1 cellular context compared by ENCODE assay signal in the genomic region with DNA sequence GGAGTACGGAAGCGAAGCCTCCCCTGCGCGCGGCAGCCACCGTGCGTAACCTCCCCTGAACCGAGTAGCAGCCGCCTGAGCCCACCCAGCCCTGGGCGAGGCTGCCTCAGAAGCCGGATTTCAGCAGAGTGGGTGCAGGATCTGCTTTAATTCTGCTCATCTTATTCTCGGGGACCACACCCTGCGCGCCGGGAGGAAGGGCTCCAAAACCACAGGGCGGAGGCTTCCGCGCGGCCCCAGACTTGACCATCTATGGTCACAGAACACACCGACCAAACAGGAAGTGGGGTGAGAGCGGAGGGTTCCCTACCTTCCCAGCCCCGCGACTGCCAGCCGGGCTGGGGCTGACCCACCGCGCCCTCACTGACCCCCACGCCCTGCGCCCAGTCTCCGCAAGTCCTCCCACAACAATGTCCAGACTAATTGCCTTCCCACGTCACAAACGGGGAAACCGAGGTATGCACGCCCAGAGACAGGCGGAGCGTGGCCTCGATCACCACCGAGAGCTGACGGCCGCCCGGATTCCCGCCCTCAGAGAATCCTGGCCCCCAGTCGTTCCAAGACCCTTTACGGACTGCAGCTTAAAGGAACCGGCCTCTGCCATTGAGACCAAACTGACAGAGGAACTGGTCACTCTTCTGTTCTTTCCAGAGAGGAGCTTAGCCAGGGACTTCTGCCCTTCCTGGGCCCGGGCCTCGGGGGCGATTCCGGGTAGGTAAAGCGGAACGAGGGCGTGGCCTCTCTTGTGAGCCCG.
TF ChIP-seq lines count a peak whose summit lies in the region.

No MANE protein-coding gene starts in this region.

TF ChIP-seq in HepG2, 621 proteins besides CTCF, POLR2A, EP300 and RAD21 (continued from another document and continues in another):
- TF ChIP-seq, protein P1, sequence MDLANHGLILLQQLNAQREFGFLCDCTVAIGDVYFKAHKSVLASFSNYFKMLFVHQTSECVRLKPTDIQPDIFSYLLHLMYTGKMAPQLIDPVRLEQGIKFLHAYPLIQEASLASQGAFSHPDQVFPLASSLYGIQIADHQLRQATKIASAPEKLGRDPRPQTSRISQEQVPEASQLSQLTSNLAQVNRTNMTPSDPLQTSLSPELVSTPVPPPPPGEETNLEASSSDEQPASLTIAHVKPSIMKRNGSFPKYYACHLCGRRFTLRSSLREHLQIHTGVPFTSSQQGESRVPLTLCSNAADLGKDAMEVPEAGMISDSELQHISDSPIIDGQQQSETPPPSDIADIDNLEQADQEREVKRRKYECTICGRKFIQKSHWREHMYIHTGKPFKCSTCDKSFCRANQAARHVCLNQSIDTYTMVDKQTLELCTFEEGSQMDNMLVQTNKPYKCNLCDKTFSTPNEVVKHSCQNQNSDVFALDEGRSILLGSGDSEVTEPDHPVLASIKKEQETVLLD (CRISPR knock-in tag; IDR thresholded peaks at IDR 0.05; ENCODE audit: low read depth), result 0 out of 2 replicates have a peak, but pooled peaks have one; percentile 16
- TF ChIP-seq, protein P2, sequence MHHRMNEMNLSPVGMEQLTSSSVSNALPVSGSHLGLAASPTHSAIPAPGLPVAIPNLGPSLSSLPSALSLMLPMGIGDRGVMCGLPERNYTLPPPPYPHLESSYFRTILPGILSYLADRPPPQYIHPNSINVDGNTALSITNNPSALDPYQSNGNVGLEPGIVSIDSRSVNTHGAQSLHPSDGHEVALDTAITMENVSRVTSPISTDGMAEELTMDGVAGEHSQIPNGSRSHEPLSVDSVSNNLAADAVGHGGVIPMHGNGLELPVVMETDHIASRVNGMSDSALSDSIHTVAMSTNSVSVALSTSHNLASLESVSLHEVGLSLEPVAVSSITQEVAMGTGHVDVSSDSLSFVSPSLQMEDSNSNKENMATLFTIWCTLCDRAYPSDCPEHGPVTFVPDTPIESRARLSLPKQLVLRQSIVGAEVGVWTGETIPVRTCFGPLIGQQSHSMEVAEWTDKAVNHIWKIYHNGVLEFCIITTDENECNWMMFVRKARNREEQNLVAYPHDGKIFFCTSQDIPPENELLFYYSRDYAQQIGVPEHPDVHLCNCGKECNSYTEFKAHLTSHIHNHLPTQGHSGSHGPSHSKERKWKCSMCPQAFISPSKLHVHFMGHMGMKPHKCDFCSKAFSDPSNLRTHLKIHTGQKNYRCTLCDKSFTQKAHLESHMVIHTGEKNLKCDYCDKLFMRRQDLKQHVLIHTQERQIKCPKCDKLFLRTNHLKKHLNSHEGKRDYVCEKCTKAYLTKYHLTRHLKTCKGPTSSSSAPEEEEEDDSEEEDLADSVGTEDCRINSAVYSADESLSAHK (CRISPR knock-in tag; IDR thresholded peaks at IDR 0.05; ENCODE audit: borderline replicate concordance), result 0 out of 2 replicates have a peak, but pooled peaks have one; percentile 10
- TF ChIP-seq FOXM1 (CRISPR knock-in tag; IDR thresholded peaks at IDR 0.05), result no peak
- no peak for TF ChIP-seq SATB2 (CRISPR knock-in tag; IDR thresholded peaks at IDR 0.05)
- TF ChIP-seq, protein P3, sequence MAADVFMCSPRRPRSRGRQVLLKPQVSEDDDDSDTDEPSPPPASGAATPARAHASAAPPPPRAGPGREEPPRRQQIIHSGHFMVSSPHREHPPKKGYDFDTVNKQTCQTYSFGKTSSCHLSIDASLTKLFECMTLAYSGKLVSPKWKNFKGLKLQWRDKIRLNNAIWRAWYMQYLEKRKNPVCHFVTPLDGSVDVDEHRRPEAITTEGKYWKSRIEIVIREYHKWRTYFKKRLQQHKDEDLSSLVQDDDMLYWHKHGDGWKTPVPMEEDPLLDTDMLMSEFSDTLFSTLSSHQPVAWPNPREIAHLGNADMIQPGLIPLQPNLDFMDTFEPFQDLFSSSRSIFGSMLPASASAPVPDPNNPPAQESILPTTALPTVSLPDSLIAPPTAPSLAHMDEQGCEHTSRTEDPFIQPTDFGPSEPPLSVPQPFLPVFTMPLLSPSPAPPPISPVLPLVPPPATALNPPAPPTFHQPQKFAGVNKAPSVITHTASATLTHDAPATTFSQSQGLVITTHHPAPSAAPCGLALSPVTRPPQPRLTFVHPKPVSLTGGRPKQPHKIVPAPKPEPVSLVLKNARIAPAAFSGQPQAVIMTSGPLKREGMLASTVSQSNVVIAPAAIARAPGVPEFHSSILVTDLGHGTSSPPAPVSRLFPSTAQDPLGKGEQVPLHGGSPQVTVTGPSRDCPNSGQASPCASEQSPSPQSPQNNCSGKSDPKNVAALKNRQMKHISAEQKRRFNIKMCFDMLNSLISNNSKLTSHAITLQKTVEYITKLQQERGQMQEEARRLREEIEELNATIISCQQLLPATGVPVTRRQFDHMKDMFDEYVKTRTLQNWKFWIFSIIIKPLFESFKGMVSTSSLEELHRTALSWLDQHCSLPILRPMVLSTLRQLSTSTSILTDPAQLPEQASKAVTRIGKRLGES (CRISPR knock-in tag; IDR thresholded peaks at IDR 0.05; ENCODE audit: borderline replicate concordance), result peak; percentile 32; the same call in 1 of the 2 replicates
- TF ChIP-seq ZBTB21 (CRISPR knock-in tag; IDR thresholded peaks at IDR 0.05), result no peak
- 0 out of 2 replicates have a peak, but pooled peaks have one; percentile 61 for TF ChIP-seq ZNF552 (CRISPR knock-in tag; IDR thresholded peaks at IDR 0.05; ENCODE audit: borderline replicate concordance)
- no peak for TF ChIP-seq THAP11 (CRISPR knock-in tag; IDR thresholded peaks at IDR 0.05)
- TF ChIP-seq ZNF652 (CRISPR knock-in tag; IDR thresholded peaks at IDR 0.05; ENCODE audit: borderline replicate concordance, low read depth), result no peak
- TF ChIP-seq CBFB (CRISPR knock-in tag; IDR thresholded peaks at IDR 0.05), result no peak
- no peak for TF ChIP-seq GATAD2A (CRISPR knock-in tag; IDR thresholded peaks at IDR 0.05)
- TF ChIP-seq KDM6A (CRISPR knock-in tag; IDR thresholded peaks at IDR 0.05; ENCODE audit: low read depth), result no peak
- no peak for TF ChIP-seq DPF2 (CRISPR knock-in tag; IDR thresholded peaks at IDR 0.05; ENCODE audit: borderline replicate concordance, low read depth)
- TF ChIP-seq ZNF160 (CRISPR knock-in tag; IDR thresholded peaks at IDR 0.05), result 0 out of 2 replicates have a peak, but pooled peaks have one; percentile 23
- TF ChIP-seq, protein P4, sequence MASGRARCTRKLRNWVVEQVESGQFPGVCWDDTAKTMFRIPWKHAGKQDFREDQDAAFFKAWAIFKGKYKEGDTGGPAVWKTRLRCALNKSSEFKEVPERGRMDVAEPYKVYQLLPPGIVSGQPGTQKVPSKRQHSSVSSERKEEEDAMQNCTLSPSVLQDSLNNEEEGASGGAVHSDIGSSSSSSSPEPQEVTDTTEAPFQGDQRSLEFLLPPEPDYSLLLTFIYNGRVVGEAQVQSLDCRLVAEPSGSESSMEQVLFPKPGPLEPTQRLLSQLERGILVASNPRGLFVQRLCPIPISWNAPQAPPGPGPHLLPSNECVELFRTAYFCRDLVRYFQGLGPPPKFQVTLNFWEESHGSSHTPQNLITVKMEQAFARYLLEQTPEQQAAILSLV (CRISPR knock-in tag; IDR thresholded peaks at IDR 0.05; ENCODE audit: borderline replicate concordance), result no peak; the same call in none of the 2 replicates
- no peak for TF ChIP-seq CENPT (CRISPR knock-in tag; IDR thresholded peaks at IDR 0.05; ENCODE audit: low read depth)
- no peak for TF ChIP-seq ZNF354B (CRISPR knock-in tag; IDR thresholded peaks at IDR 0.05)
- peak; percentile 37; the same call in 1 of the 2 replicates for TF ChIP-seq ZNF616 (CRISPR knock-in tag; IDR thresholded peaks at IDR 0.05; ENCODE audit: low read depth)
- peak; percentile 86 for TF ChIP-seq RBFOX2 (IDR thresholded peaks at IDR 0.05; ENCODE audit: low read depth, low read length)
- TF ChIP-seq HES4 (CRISPR knock-in tag; IDR thresholded peaks at IDR 0.05; ENCODE audit: borderline replicate concordance), result peak; percentile 82
- TF ChIP-seq, protein P5, sequence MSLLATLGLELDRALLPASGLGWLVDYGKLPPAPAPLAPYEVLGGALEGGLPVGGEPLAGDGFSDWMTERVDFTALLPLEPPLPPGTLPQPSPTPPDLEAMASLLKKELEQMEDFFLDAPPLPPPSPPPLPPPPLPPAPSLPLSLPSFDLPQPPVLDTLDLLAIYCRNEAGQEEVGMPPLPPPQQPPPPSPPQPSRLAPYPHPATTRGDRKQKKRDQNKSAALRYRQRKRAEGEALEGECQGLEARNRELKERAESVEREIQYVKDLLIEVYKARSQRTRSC (CRISPR knock-in tag; IDR thresholded peaks at IDR 0.05; ENCODE audit: low read depth), result no peak
- TF ChIP-seq SP4 (CRISPR knock-in tag; IDR thresholded peaks at IDR 0.05), result no peak
- TF ChIP-seq, protein P6, sequence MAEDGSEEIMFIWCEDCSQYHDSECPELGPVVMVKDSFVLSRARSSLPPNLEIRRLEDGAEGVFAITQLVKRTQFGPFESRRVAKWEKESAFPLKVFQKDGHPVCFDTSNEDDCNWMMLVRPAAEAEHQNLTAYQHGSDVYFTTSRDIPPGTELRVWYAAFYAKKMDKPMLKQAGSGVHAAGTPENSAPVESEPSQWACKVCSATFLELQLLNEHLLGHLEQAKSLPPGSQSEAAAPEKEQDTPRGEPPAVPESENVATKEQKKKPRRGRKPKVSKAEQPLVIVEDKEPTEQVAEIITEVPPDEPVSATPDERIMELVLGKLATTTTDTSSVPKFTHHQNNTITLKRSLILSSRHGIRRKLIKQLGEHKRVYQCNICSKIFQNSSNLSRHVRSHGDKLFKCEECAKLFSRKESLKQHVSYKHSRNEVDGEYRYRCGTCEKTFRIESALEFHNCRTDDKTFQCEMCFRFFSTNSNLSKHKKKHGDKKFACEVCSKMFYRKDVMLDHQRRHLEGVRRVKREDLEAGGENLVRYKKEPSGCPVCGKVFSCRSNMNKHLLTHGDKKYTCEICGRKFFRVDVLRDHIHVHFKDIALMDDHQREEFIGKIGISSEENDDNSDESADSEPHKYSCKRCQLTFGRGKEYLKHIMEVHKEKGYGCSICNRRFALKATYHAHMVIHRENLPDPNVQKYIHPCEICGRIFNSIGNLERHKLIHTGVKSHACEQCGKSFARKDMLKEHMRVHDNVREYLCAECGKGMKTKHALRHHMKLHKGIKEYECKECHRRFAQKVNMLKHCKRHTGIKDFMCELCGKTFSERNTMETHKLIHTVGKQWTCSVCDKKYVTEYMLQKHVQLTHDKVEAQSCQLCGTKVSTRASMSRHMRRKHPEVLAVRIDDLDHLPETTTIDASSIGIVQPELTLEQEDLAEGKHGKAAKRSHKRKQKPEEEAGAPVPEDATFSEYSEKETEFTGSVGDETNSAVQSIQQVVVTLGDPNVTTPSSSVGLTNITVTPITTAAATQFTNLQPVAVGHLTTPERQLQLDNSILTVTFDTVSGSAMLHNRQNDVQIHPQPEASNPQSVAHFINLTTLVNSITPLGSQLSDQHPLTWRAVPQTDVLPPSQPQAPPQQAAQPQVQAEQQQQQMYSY (CRISPR knock-in tag; IDR thresholded peaks at IDR 0.05), result no peak
- no peak for TF ChIP-seq ZNF34 (CRISPR knock-in tag; IDR thresholded peaks at IDR 0.05; ENCODE audit: borderline replicate concordance)
- TF ChIP-seq, protein P7, sequence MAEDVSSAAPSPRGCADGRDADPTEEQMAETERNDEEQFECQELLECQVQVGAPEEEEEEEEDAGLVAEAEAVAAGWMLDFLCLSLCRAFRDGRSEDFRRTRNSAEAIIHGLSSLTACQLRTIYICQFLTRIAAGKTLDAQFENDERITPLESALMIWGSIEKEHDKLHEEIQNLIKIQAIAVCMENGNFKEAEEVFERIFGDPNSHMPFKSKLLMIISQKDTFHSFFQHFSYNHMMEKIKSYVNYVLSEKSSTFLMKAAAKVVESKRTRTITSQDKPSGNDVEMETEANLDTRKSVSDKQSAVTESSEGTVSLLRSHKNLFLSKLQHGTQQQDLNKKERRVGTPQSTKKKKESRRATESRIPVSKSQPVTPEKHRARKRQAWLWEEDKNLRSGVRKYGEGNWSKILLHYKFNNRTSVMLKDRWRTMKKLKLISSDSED (CRISPR knock-in tag; IDR thresholded peaks at IDR 0.05), result no peak
- peak; percentile 90 for TF ChIP-seq ZFY (CRISPR knock-in tag; IDR thresholded peaks at IDR 0.05)
- TF ChIP-seq, protein P8, sequence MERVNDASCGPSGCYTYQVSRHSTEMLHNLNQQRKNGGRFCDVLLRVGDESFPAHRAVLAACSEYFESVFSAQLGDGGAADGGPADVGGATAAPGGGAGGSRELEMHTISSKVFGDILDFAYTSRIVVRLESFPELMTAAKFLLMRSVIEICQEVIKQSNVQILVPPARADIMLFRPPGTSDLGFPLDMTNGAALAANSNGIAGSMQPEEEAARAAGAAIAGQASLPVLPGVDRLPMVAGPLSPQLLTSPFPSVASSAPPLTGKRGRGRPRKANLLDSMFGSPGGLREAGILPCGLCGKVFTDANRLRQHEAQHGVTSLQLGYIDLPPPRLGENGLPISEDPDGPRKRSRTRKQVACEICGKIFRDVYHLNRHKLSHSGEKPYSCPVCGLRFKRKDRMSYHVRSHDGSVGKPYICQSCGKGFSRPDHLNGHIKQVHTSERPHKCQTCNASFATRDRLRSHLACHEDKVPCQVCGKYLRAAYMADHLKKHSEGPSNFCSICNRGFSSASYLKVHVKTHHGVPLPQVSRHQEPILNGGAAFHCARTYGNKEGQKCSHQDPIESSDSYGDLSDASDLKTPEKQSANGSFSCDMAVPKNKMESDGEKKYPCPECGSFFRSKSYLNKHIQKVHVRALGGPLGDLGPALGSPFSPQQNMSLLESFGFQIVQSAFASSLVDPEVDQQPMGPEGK (CRISPR knock-in tag; IDR thresholded peaks at IDR 0.05), result no peak
- peak; percentile 81 for TF ChIP-seq ELF1 (CRISPR knock-in tag; IDR thresholded peaks at IDR 0.05)
- peak; percentile 75; the same call in 1 of the 2 replicates for TF ChIP-seq KLF6 (CRISPR knock-in tag; IDR thresholded peaks at IDR 0.05)
- peak; percentile 44; the same call in 1 of the 2 replicates for TF ChIP-seq ZNF335 (CRISPR knock-in tag; IDR thresholded peaks at IDR 0.05)
- peak; percentile 74 for TF ChIP-seq SPEN (CRISPR knock-in tag; IDR thresholded peaks at IDR 0.05; ENCODE audit: low read depth)
- TF ChIP-seq MYC (CRISPR knock-in tag; IDR thresholded peaks at IDR 0.05; ENCODE audit: borderline replicate concordance), result 0 out of 2 replicates have a peak, but pooled peaks have one; percentile 28
- peak; percentile 63 for TF ChIP-seq GABPA (IDR thresholded peaks at IDR 0.05; ENCODE audit: low read depth, low read length)
- TF ChIP-seq GABPA (CRISPR knock-in tag; IDR thresholded peaks at IDR 0.05; ENCODE audit: low read depth), result peak; percentile 74
- TF ChIP-seq NFRKB (IDR thresholded peaks at IDR 0.05), result no peak
- no peak for TF ChIP-seq SMARCE1 (IDR thresholded peaks at IDR 0.05; ENCODE audit: borderline replicate concordance)
- TF ChIP-seq ZNF460 (CRISPR knock-in tag; IDR thresholded peaks at IDR 0.05; ENCODE audit: borderline replicate concordance), result no peak
- peak; percentile 93 for TF ChIP-seq ZFX (CRISPR knock-in tag; IDR thresholded peaks at IDR 0.05; ENCODE audit: low read depth)
- TF ChIP-seq SCMH1 (CRISPR knock-in tag; IDR thresholded peaks at IDR 0.05; ENCODE audit: borderline replicate concordance), result no peak
- TF ChIP-seq, protein P9, sequence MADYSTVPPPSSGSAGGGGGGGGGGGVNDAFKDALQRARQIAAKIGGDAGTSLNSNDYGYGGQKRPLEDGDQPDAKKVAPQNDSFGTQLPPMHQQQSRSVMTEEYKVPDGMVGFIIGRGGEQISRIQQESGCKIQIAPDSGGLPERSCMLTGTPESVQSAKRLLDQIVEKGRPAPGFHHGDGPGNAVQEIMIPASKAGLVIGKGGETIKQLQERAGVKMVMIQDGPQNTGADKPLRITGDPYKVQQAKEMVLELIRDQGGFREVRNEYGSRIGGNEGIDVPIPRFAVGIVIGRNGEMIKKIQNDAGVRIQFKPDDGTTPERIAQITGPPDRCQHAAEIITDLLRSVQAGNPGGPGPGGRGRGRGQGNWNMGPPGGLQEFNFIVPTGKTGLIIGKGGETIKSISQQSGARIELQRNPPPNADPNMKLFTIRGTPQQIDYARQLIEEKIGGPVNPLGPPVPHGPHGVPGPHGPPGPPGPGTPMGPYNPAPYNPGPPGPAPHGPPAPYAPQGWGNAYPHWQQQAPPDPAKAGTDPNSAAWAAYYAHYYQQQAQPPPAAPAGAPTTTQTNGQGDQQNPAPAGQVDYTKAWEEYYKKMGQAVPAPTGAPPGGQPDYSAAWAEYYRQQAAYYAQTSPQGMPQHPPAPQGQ (CRISPR knock-in tag; IDR thresholded peaks at IDR 0.05; ENCODE audit: borderline replicate concordance), result no peak
- TF ChIP-seq ZNF253 (CRISPR knock-in tag; IDR thresholded peaks at IDR 0.05; ENCODE audit: borderline replicate concordance), result no peak
- no peak for TF ChIP-seq JUND (CRISPR knock-in tag; IDR thresholded peaks at IDR 0.05)
